In genomic region chr9:136312436-136312835, GRCh38 we compare ENCODE assay signal across 9 cellular contexts. TPM values are rescaled to one million over a fixed set of nuclear protein-coding genes. Genes with fewer than 3 reads are reported as not detected.
A peak's percentile ranks its signal among the peaks of the same experiment; 100 is the strongest.
DNase-seq lines count a peak whose midpoint lies in the region; ATAC-seq, FAIRE-seq and TF ChIP-seq lines count a peak whose summit lies in the region.
"Had no signal": no experiment of that assay in that cellular context is flagged by ENCODE, and none has a peak within 500 bp of the region (broad histone marks: within the 10 kb centered on the region; RNA-seq: fewer than 3 reads in every experiment).

No MANE protein-coding gene starts in this region.

- peaks cover 7% of the 10 kb centered on the region in 2 donors for H3K9me3 ChIP-seq in breast epithelium
- H3K9me3 ChIP-seq in GM12878 (replicated peaks; ENCODE audit: control insufficient read depth, insufficient read depth, low read length), result peaks cover 8% of the 10 kb centered on the region; the same call in 2 of the 3 replicates
- H3K9me3 ChIP-seq in stomach, result peaks cover 0 to 13% (median 11%) of the 10 kb centered on the region in 4 donors

- no peaks in the 10 kb centered on the region for H3K27me3 Mint-ChIP-seq in MCF 10A (ENCODE audit: insufficient read depth, unreplicated experiment)
- H3K27me3 Mint-ChIP-seq: activated naive CD8-positive, alpha-beta T cell had no signal

- H3K27me3 ChIP-seq in breast epithelium (peaks cover 7 to 19% of the 10 kb centered on the region in 2 donors), GM12878 (replicated peaks in 1 of 2; ENCODE audit: control insufficient read depth in 2 of 2, insufficient read depth in 2 of 2, low read length in 1 of 2) (no peaks in the 10 kb centered on the region; a peak in 2 of 4 replicates), kidney epithelial cell (ENCODE audit: control insufficient read depth, insufficient read depth, low read length) (peaks cover 6% of the 10 kb centered on the region), stomach (peaks cover 0 to 36% (median 7%) of the 10 kb centered on the region in 3 donors)

- TF ChIP-seq EP300 in GM12878 (IDR thresholded peaks at IDR 0.05; ENCODE audit: borderline replicate concordance in 1 of 2, control insufficient read depth in 1 of 2, low read depth in 2 of 2, low read length in 2 of 2) (no peak), stomach (IDR thresholded peaks at IDR 0.05) (no peak)

- TF ChIP-seq POLR2A in breast epithelium (IDR thresholded peaks at IDR 0.05) (no peak), GM12878 (IDR thresholded peaks at IDR 0.05; ENCODE audit: low read depth, low read length) (no peak), stomach (IDR thresholded peaks at IDR 0.05) (no peak)

- no peak overlapping the region for H3K27ac Mint-ChIP-seq in MCF 10A (ENCODE audit: low read depth, unreplicated experiment)
- H3K27ac Mint-ChIP-seq: activated naive CD8-positive, alpha-beta T cell had no signal

- H3K27ac ChIP-seq in breast epithelium (no peak overlapping the region), GM12878 (ENCODE audit: control insufficient read depth, insufficient read depth) (no peak overlapping the region), stomach (no peak overlapping the region)

- no TSS peak for BruUV-seq in MCF 10A (replicated peaks; lab: Mats Ljungman, UMichigan)
- BruUV-seq in GM12878 (replicated peaks; lab: Mats Ljungman, UMichigan), result no TSS peak

- 40% methylated on average over 12 of the region's 12 CpGs for WGBS in GM12878 (ENCODE audit: insufficient coverage, insufficient replicate concordance, low lambda C conversion rate, missing lambda C conversion rate)
- 59 to 67% (median 64%) methylated on average over 11 to 12 of the region's 12 CpGs for WGBS in stomach, 5 donors

- no peak overlapping the region for H2AFZ ChIP-seq in GM12878 (ENCODE audit: control insufficient read depth, low read depth, low read length)

- RAD21 ChIA-PET in GM12878 (lab: Charles Lee; ENCODE audit: unreplicated experiment), result interaction anchor here (1.3 kb wide), 1 partner anchor 51 kb away, joined by 4 read pairs; the partner anchor contains the start of gene DNLZ

- CTCF ChIA-PET in MCF 10A (lab: Yijun Ruan, JAX) (interaction anchor here (0.7 to 0.8 kb wide), 2 partner anchors 12 kb away, joined by 3 read pairs; no protein-coding TSS in a partner anchor), GM12878 (lab: Yijun Ruan, JAX) (interaction anchor here (0.7 to 1.3 kb wide), 2 partner anchors 90 to 1385 kb away, joined by 3 read pairs; no protein-coding TSS in a partner anchor)

- H3K4me1 ChIP-seq in breast epithelium, result no peaks in the 10 kb centered on the region
- H3K4me1 ChIP-seq in GM12878 (ENCODE audit: control insufficient read depth, insufficient read depth, low read length), result peaks cover 3% of the 10 kb centered on the region
- H3K4me1 ChIP-seq in stomach, result peaks cover 0 to 21% (median 10%) of the 10 kb centered on the region in 4 donors

- H3K4me2 ChIP-seq in GM12878 (ENCODE audit: control insufficient read depth, insufficient read depth), result no peak overlapping the region

- no peaks in the 10 kb centered on the region for H3K4me1 Mint-ChIP-seq in MCF 10A (ENCODE audit: insufficient read depth, unreplicated experiment)

- intact Hi-C loops in MCF 10A (cut with micrococcal nuclease) (no loop called here), breast epithelium (cut with DNase I; ENCODE audit: low total_unique reads) (no loop called here), GM12878 (cut with micrococcal nuclease; ENCODE audit: unreplicated experiment) (no loop called here), stomach (cut with DNase I; ENCODE audit: low total_unique reads) (no loop called here)

- H3K36me3 ChIP-seq in breast epithelium, result no peaks in the 10 kb centered on the region
- H3K36me3 ChIP-seq in GM12878 (ENCODE audit: control insufficient read depth in 2 of 2, insufficient read depth in 2 of 2, low read length in 1 of 2), result no peaks in the 10 kb centered on the region
- H3K36me3 ChIP-seq in kidney epithelial cell (ENCODE audit: control insufficient read depth, insufficient read depth, low read length), result no peaks in the 10 kb centered on the region
- H3K36me3 ChIP-seq in stomach, result no peaks in the 10 kb centered on the region

- peak; percentile 57 for ATAC-seq in GM12878
- no peak for ATAC-seq in GM18867 (IDR thresholded peaks at IDR 0.05; ENCODE audit: unreplicated experiment)

- no peaks in the 10 kb centered on the region for H4K20me1 ChIP-seq in GM12878 (ENCODE audit: control insufficient read depth, insufficient read depth)

- SMC1A ChIA-PET in GM12878 (lab: Charles Lee; ENCODE audit: uncharacterized antibody, unreplicated experiment), result no interaction called here

- peak; percentile 52 for TF ChIP-seq RAD21 in GM12878 (IDR thresholded peaks at IDR 0.05; ENCODE audit: insufficient read depth, low read depth, low read length)

- TF ChIP-seq CTCF in MCF 10A (IDR thresholded peaks at IDR 0.05; ENCODE audit: unreplicated experiment) (peak; percentile 46), breast epithelium (IDR thresholded peaks at IDR 0.05) (peak in 1 of 3 donors; percentile 15), GM12878 (IDR thresholded peaks at IDR 0.05 in 2 of 3, conservative IDR thresholded peaks at IDR 0.05 in 1 of 3; ENCODE audit: control insufficient read depth in 2 of 3, extremely low read depth in 1 of 3, insufficient read depth in 1 of 3, low read depth in 3 of 3, low read length in 3 of 3) (peak; percentile 21 to 52 (median 49); a peak in 5 of 6 replicates), kidney epithelial cell (IDR thresholded peaks at IDR 0.05; ENCODE audit: insufficient read depth, low read length, poor library complexity, severe bottlenecking) (peak; percentile 77), stomach (IDR thresholded peaks at IDR 0.05) (peak in 5 of 7 experiments; percentile 20 to 61 (median 42))

- H3K9ac ChIP-seq in GM12878 (ENCODE audit: control insufficient read depth, insufficient read depth, low read length), result no peak overlapping the region

- DNase-seq in MCF 10A (ENCODE audit: unreplicated experiment) (peak; percentile 43), breast epithelium (ENCODE audit: low spot score in 2 of 2) (no peak), RPMI8226 (peak; percentile 76), GM12878 (ENCODE audit: low read depth, low spot score) (no peak), kidney epithelial cell (ENCODE audit: low read depth) (no peak), stomach (peak; percentile 54), retina (no peak)

- FAIRE-seq in GM12878 (lab: Jason Lieb, UNC), result no peak

- H3K36me3 Mint-ChIP-seq in MCF 10A (ENCODE audit: insufficient read depth, unreplicated experiment), result no peaks in the 10 kb centered on the region
- H3K36me3 Mint-ChIP-seq: activated naive CD8-positive, alpha-beta T cell had no signal

- H3K4me3 ChIP-seq in breast epithelium, result no peak overlapping the region
- H3K4me3 ChIP-seq in GM12878, result no peak overlapping the region
- H3K4me3 ChIP-seq in kidney epithelial cell (ENCODE audit: low read depth, low read length), result no peak overlapping the region
- no peak overlapping the region for H3K4me3 ChIP-seq in stomach

- in situ Hi-C loops in GM12878 (cut with MboI), result no loop called here

- POLR2A ChIA-PET in MCF 10A (lab: Yijun Ruan, JAX) (no interaction called here), GM12878 (lab: Charles Lee) (no interaction called here)

- no peaks in the 10 kb centered on the region for H3K79me2 ChIP-seq in GM12878 (ENCODE audit: control insufficient read depth, insufficient read depth, low read length)

- peaks cover 21% of the 10 kb centered on the region for H3K9me3 Mint-ChIP-seq in MCF 10A (ENCODE audit: unreplicated experiment)

- H3K4me3 Mint-ChIP-seq in MCF 10A (ENCODE audit: unreplicated experiment), result no peak overlapping the region
- H3K4me3 Mint-ChIP-seq: activated naive CD8-positive, alpha-beta T cell had no signal

RNA-seq across cellular contexts. Expression of gene CCDC187, which starts 8.5 kb away (rescaled TPM):
- total RNA-seq in MCF 10A (2022), result not detected in 2 replicates
- not detected for total RNA-seq in breast epithelium
- total RNA-seq in GM12878 (2013; cell fraction: nucleolus; rRNA removed), result 0.13 TPM in 1 of 2 replicates, not detected in the other
- 0.11 and 0.23 TPM in 2 replicates for total RNA-seq in GM12878 (2014; rRNA removed)
- not detected in 2 replicates for total RNA-seq in GM12878 (2014; rRNA removed; fragmentation: Illumina TruSeq; extraction: Trizol)
- 0.08 TPM in 1 of 2 replicates, not detected in the other for total RNA-seq in GM12878 (2021)
- polyA plus RNA-seq in GM12878 (2011; ENCODE audit: low read depth), result not detected
- 0.01 and 0.04 TPM in 2 replicates for polyA plus RNA-seq in GM12878 (2011; rRNA removed)
- 0.02 and 0.04 TPM in 2 replicates for polyA plus RNA-seq in GM12878 (2011; cell fraction: cytosol; rRNA removed)
- 0.29 and 0.49 TPM in 2 replicates for polyA plus RNA-seq in GM12878 (2011; cell fraction: nucleus; rRNA removed)
- 0.01 TPM in 1 of 2 replicates, not detected in the other for polyA plus RNA-seq in GM12878 (2012)
- not detected in 2 replicates for polyA plus RNA-seq in GM12878 (2014; fragmentation: Illumina TruSeq; extraction: Trizol)
- polyA plus RNA-seq in GM12878 (2014; fragmentation: Nextera tagmentation; extraction: Ambion mirVana), result not detected
- polyA plus RNA-seq in GM12878 (2014; rRNA removed), result not detected in 2 replicates
- under 1 TPM in 1 of 2 experiments, not detected in 1; 0.04 TPM for polyA plus RNA-seq in GM12878 (2016; fragmentation: Nextera tagmentation; extraction: Ambion mirVana)
- polyA minus RNA-seq in GM12878 (2011; rRNA and poly(A)+ RNA removed), result 0.26 TPM in 1 of 2 replicates, not detected in the other
- polyA minus RNA-seq in GM12878 (2011; cell fraction: cytosol; rRNA and poly(A)+ RNA removed), result not detected in 2 replicates
- 0.24 and 0.38 TPM in 2 replicates for polyA minus RNA-seq in GM12878 (2011; cell fraction: nucleus; rRNA and poly(A)+ RNA removed)
- under 0.01 and 0.04 TPM in 2 replicates for total RNA-seq in kidney epithelial cell
- 1 to 10 TPM in 2 of 5 donors, under 1 TPM in 2, not detected in 1; 0.45 to 2.8 (median 1.7) TPM for total RNA-seq in stomach
- polyA plus RNA-seq in stomach, result under 1 TPM; 0.12 to 0.31 (median 0.18) TPM

RNA-seq across cellular contexts. Expression of gene GPSM1, which starts 14.9 kb away (rescaled TPM):
- total RNA-seq in MCF 10A (2022) (15.5 and 16.4 TPM in 2 replicates), breast epithelium (10 to 100 TPM in 1 of 3 donors, 1 to 10 TPM in 2; 5.6 to 19.0 (median 8.6) TPM), GM12878 (2014; rRNA removed) (not detected in 2 replicates), GM12878 (2014; rRNA removed; fragmentation: Illumina TruSeq; extraction: Trizol) (not detected in 2 replicates), GM12878 (2021) (0.10 TPM in 1 of 2 replicates, not detected in the other), kidney epithelial cell (31.8 and 41.3 TPM in 2 replicates), stomach (10 to 100 TPM in 3 of 5 donors, 1 to 10 TPM in 2; 3.5 to 16.5 (median 14.6) TPM)
- 0.98 and 1.7 TPM in 2 replicates for total RNA-seq in GM12878 (2013; cell fraction: nucleolus; rRNA removed)
- not detected for polyA plus RNA-seq in GM12878 (2011; ENCODE audit: low read depth)
- polyA plus RNA-seq in GM12878 (2011; rRNA removed) (0.04 and 0.10 TPM in 2 replicates), GM12878 (2014; fragmentation: Illumina TruSeq; extraction: Trizol) (not detected in 2 replicates), GM12878 (2014; fragmentation: Nextera tagmentation; extraction: Ambion mirVana) (not detected), GM12878 (2014; rRNA removed) (0.04 TPM in 2 replicates), GM12878 (2016; fragmentation: Nextera tagmentation; extraction: Ambion mirVana) (not detected), stomach (10 to 100 TPM in 1 of 3 donors, 1 to 10 TPM in 2; 6.3 to 17.4 (median 9.6) TPM)
- polyA plus RNA-seq in GM12878 (2011; cell fraction: cytosol; rRNA removed), result 0.12 and 0.15 TPM in 2 replicates
- 0.61 and 1.2 TPM in 2 replicates for polyA plus RNA-seq in GM12878 (2011; cell fraction: nucleus; rRNA removed)
- polyA plus RNA-seq in GM12878 (2012), result 0.14 and 0.19 TPM in 2 replicates
- 0.10 TPM in 1 of 2 replicates, not detected in the other for polyA minus RNA-seq in GM12878 (2011; rRNA and poly(A)+ RNA removed)
- 0.67 TPM in 1 of 2 replicates, not detected in the other for polyA minus RNA-seq in GM12878 (2011; cell fraction: cytosol; rRNA and poly(A)+ RNA removed)
- polyA minus RNA-seq in GM12878 (2011; cell fraction: nucleus; rRNA and poly(A)+ RNA removed), result 0.29 and 0.48 TPM in 2 replicates

RNA-seq across cellular contexts. Expression of gene DNLZ, which starts 51.1 kb away (rescaled TPM):
- total RNA-seq in MCF 10A (2022) (24.5 and 30.5 TPM in 2 replicates), breast epithelium (10 to 100 TPM; 35.4 to 57.4 (median 40.0) TPM), GM12878 (2014; rRNA removed) (18.1 and 29.7 TPM in 2 replicates), GM12878 (2014; rRNA removed; fragmentation: Illumina TruSeq; extraction: Trizol) (4.6 and 4.8 TPM in 2 replicates), GM12878 (2021) (23.5 and 26.1 TPM in 2 replicates), kidney epithelial cell (24.3 and 27.5 TPM in 2 replicates), stomach (10 to 100 TPM in 1 of 5 donors, 1 to 10 TPM in 3, not detected in 1; 1.3 to 10.1 (median 7.4) TPM)
- total RNA-seq in GM12878 (2013; cell fraction: nucleolus; rRNA removed), result 3.0 and 4.6 TPM in 2 replicates
- polyA plus RNA-seq in GM12878 (2011; ENCODE audit: low read depth), result 3.2 TPM
- polyA plus RNA-seq in GM12878 (2011; rRNA removed) (1.2 and 3.8 TPM in 2 replicates), GM12878 (2014; fragmentation: Illumina TruSeq; extraction: Trizol) (0.66 TPM in 1 of 2 replicates, not detected in the other), GM12878 (2014; fragmentation: Nextera tagmentation; extraction: Ambion mirVana) (1 to 10 TPM in 1 of 2 experiments, not detected in 1; 1.5 TPM), GM12878 (2014; rRNA removed) (23.8 and 26.3 TPM in 2 replicates), GM12878 (2016; fragmentation: Nextera tagmentation; extraction: Ambion mirVana) (10 to 100 TPM; 14.7 to 25.8 TPM), stomach (10 to 100 TPM; 13.9 to 16.8 (median 15.0) TPM)
- 5.9 and 8.6 TPM in 2 replicates for polyA plus RNA-seq in GM12878 (2011; cell fraction: cytosol; rRNA removed)
- polyA plus RNA-seq in GM12878 (2011; cell fraction: nucleus; rRNA removed), result 6.3 and 9.4 TPM in 2 replicates
- polyA plus RNA-seq in GM12878 (2012), result 7.6 and 11.2 TPM in 2 replicates
- 0.29 and 0.82 TPM in 2 replicates for polyA minus RNA-seq in GM12878 (2011; rRNA and poly(A)+ RNA removed)
- polyA minus RNA-seq in GM12878 (2011; cell fraction: cytosol; rRNA and poly(A)+ RNA removed), result 1.2 and 3.7 TPM in 2 replicates
- 3.3 and 7.7 TPM in 2 replicates for polyA minus RNA-seq in GM12878 (2011; cell fraction: nucleus; rRNA and poly(A)+ RNA removed)

Comparison
In these comparisons a context has a peak if more than half of its experiments do, and no peak if none do; other contexts are left out.
1. DNase-seq: peak in MCF 10A (single experiment), RPMI8226 (single experiment) and stomach (single experiment); none in breast epithelium (0 of 2), GM12878 (single experiment), kidney epithelial cell (single experiment) and retina (single experiment).